8 cellular contexts compared by ENCODE assay signal in the genomic region with DNA sequence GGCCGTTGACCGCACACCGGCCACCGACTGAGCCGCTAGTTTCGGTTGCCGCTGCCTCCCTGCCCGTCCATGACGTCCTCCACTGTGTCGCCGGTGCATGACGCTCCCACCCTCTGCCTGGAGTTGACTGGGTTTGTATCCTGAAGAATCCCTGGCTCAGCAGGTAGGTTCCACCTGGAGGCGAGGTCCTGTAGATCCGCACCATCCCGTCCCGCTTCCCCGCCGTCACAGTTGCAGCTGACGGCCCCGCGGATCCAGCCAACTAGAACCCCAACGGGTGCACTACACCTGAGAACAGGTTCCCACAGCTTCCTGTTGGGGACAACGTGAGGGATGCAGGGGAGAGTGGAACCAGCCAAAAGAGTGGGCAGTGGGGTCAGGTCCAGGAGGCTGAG. TPM values are rescaled to one million over a fixed set of nuclear protein-coding genes. Genes with fewer than 3 reads are reported as not detected.
DNase-seq lines count a peak whose midpoint lies in the region; ATAC-seq lines count a peak whose summit lies in the region.

No MANE protein-coding gene starts in this region.

- no CpG with 5 or more reads among the region's 23 CpGs for WGBS in iPS DF 6.9 (ENCODE audit: insufficient coverage, insufficient read length)

- H3K4me3 ChIP-seq in iPS DF 6.9 (ENCODE audit: low read length), result peak overlapping the region; percentile 54; the same call in 1 of the 2 replicates

- peak overlapping the region; percentile 96 for H3K27ac Mint-ChIP-seq in activated CD4-positive, alpha-beta memory T cell treated with anti-CD3 and anti-CD28 coated beads, Interleukin-2, amount 10 ng/mL, durations not matched to agents 7 days and 5 days
- peak overlapping the region; percentile 98 for H3K27ac Mint-ChIP-seq in stimulated activated naive CD8-positive, alpha-beta T cell treated with anti-CD3 and anti-CD28 coated beads, Interleukin-15, Interleukin-2, amounts not matched to agents 100 ng/mL and 50 ng/mL, for 24 hours

- H3K9me3 ChIP-seq in iPS DF 6.9 (ENCODE audit: control insufficient read depth, insufficient read depth, low read length), result no peaks in the 10 kb centered on the region

- H3K27ac ChIP-seq in iPS DF 6.9 (ENCODE audit: low read length), result no peak overlapping the region

- ATAC-seq in GM18502 (IDR thresholded peaks at IDR 0.05; ENCODE audit: poor library complexity, unreplicated experiment), result peak; percentile 1
- ATAC-seq in HG02981 (IDR thresholded peaks at IDR 0.05; ENCODE audit: unreplicated experiment), result peak; percentile 9

- H3K27me3 ChIP-seq in iPS DF 6.9 (ENCODE audit: control insufficient read depth, insufficient read depth, low read length), result no peaks in the 10 kb centered on the region

- peaks cover 11% of the 10 kb centered on the region for H3K36me3 ChIP-seq in iPS DF 6.9 (ENCODE audit: control insufficient read depth, insufficient read depth, low read length)

- H3K4me1 Mint-ChIP-seq in activated CD4-positive, alpha-beta memory T cell treated with anti-CD3 and anti-CD28 coated beads, Interleukin-2, amount 10 ng/mL, durations not matched to agents 7 days and 5 days, result peaks cover 63% of the 10 kb centered on the region
- peaks cover 63% of the 10 kb centered on the region for H3K4me1 Mint-ChIP-seq in stimulated activated naive CD8-positive, alpha-beta T cell treated with anti-CD3 and anti-CD28 coated beads, Interleukin-15, Interleukin-2, amounts not matched to agents 100 ng/mL and 50 ng/mL, for 24 hours (ENCODE audit: low read depth)

- peak overlapping the region; percentile 99 for H3K4me3 Mint-ChIP-seq in activated CD4-positive, alpha-beta memory T cell treated with anti-CD3 and anti-CD28 coated beads, Interleukin-2, amount 10 ng/mL, durations not matched to agents 7 days and 5 days
- peak overlapping the region; percentile 99 for H3K4me3 Mint-ChIP-seq in stimulated activated naive CD8-positive, alpha-beta T cell treated with anti-CD3 and anti-CD28 coated beads, Interleukin-15, Interleukin-2, amounts not matched to agents 100 ng/mL and 50 ng/mL, for 24 hours

- no peaks in the 10 kb centered on the region for H3K9me3 Mint-ChIP-seq in activated CD4-positive, alpha-beta memory T cell treated with anti-CD3 and anti-CD28 coated beads, Interleukin-2, amount 10 ng/mL, durations not matched to agents 7 days and 5 days
- H3K9me3 Mint-ChIP-seq in stimulated activated naive CD8-positive, alpha-beta T cell treated with anti-CD3 and anti-CD28 coated beads, Interleukin-15, Interleukin-2, amounts not matched to agents 100 ng/mL and 50 ng/mL, for 24 hours, result no peaks in the 10 kb centered on the region

- no peak for DNase-seq in activated CD4-positive, alpha-beta memory T cell treated with anti-CD3 and anti-CD28 coated beads, Interleukin-2, amount 10 ng/mL, durations not matched to agents 7 days and 5 days
- DNase-seq in iPS DF 6.9 (ENCODE audit: low read depth, low spot score) (no peak), NCI-H2081 treated with DMSO at 0.1 percent for 48 hours (lab: John Stamatoyannopoulos, UW) (no peak), GM19240 (ENCODE audit: insufficient read length, low spot score) (no peak), ACHN (no peak)

- POLR2A ChIA-PET in activated CD4-positive, alpha-beta memory T cell treated with anti-CD3 and anti-CD28 coated beads, Interleukin-2, amount 10 ng/mL, durations not matched to agents 7 days and 5 days (lab: Charles Lee), result interaction anchor here (1.0 to 11.7 kb wide), 12 partner anchors 12 to 465 kb away, joined by 3 to 371 read pairs (median 6); a partner anchor contains a TSS

- no peaks in the 10 kb centered on the region for H3K4me1 ChIP-seq in iPS DF 6.9 (ENCODE audit: control insufficient read depth, insufficient read depth, low read length)

- CTCF ChIA-PET in activated CD4-positive, alpha-beta memory T cell treated with anti-CD3 and anti-CD28 coated beads, Interleukin-2, amount 10 ng/mL, durations not matched to agents 7 days and 5 days (lab: Charles Lee), result interaction anchor here (1.5 to 4.2 kb wide), 4 partner anchors 8 to 18 kb away, joined by 5 to 45 read pairs (median 10); a partner anchor contains a TSS

- H3K27me3 Mint-ChIP-seq in activated CD4-positive, alpha-beta memory T cell treated with anti-CD3 and anti-CD28 coated beads, Interleukin-2, amount 10 ng/mL, durations not matched to agents 7 days and 5 days, result no peaks in the 10 kb centered on the region
- no peaks in the 10 kb centered on the region for H3K27me3 Mint-ChIP-seq in stimulated activated naive CD8-positive, alpha-beta T cell treated with anti-CD3 and anti-CD28 coated beads, Interleukin-15, Interleukin-2, amounts not matched to agents 100 ng/mL and 50 ng/mL, for 24 hours

- in situ Hi-C loops in ACHN (cut with HindIII; ENCODE audit: low pct_ligation_motif_present, low pct_unique_long_range_greater_than_20kb, low sequenced_read_pairs), result no loop called here

- peaks cover 60% of the 10 kb centered on the region for H3K36me3 Mint-ChIP-seq in activated CD4-positive, alpha-beta memory T cell treated with anti-CD3 and anti-CD28 coated beads, Interleukin-2, amount 10 ng/mL, durations not matched to agents 7 days and 5 days (ENCODE audit: low read depth)
- H3K36me3 Mint-ChIP-seq in stimulated activated naive CD8-positive, alpha-beta T cell treated with anti-CD3 and anti-CD28 coated beads, Interleukin-15, Interleukin-2, amounts not matched to agents 100 ng/mL and 50 ng/mL, for 24 hours (ENCODE audit: low read depth), result peaks cover 41% of the 10 kb centered on the region

RNA-seq across cellular contexts. Expression of a gene that starts 0.9 kb away (rescaled TPM):
- total RNA-seq in activated CD4-positive, alpha-beta memory T cell treated with anti-CD3 and anti-CD28 coated beads, Interleukin-2, amount 10 ng/mL, durations not matched to agents 7 days and 5 days, result 100 to 1,000 TPM; 105 to 107 TPM

RNA-seq across cellular contexts. Expression of a gene that starts 8.1 kb away (rescaled TPM):
- 10 to 100 TPM; 20.4 to 22.3 TPM for total RNA-seq in activated CD4-positive, alpha-beta memory T cell treated with anti-CD3 and anti-CD28 coated beads, Interleukin-2, amount 10 ng/mL, durations not matched to agents 7 days and 5 days

RNA-seq across cellular contexts. Expression of a gene that starts 8.3 kb away (rescaled TPM):
- total RNA-seq in activated CD4-positive, alpha-beta memory T cell treated with anti-CD3 and anti-CD28 coated beads, Interleukin-2, amount 10 ng/mL, durations not matched to agents 7 days and 5 days, result 100 to 1,000 TPM; 213 TPM

RNA-seq across cellular contexts. Expression of a gene that starts 28.9 kb away (rescaled TPM):
- under 1 TPM; 0.65 to 0.91 TPM for total RNA-seq in activated CD4-positive, alpha-beta memory T cell treated with anti-CD3 and anti-CD28 coated beads, Interleukin-2, amount 10 ng/mL, durations not matched to agents 7 days and 5 days
